ENCODE assay signal across 22 cellular contexts in the genomic region with DNA sequence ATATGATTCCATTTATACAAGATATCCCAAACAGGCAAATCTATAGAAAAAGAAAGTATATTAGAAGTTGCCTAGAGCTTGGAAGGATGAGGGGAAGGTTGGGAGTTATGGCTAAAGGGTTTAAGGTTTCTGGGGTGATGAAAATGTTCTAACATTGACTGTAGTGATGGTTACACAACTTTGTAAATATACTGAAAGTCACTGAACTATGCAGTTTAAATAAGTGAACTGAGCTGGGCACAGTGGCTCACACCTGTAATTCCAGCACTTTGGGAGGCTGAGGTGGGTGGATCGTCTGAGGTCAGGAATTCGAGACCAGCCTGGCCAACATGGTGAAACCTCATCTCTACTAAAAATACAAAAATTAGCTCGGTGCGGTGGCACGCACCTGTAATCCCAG.
DNase-seq lines count a peak whose midpoint lies in the region; ATAC-seq and TF ChIP-seq lines count a peak whose summit lies in the region.
"Had no signal": no experiment of that assay in that cellular context is flagged by ENCODE, and none has a peak within 500 bp of the region (broad histone marks: within the 10 kb centered on the region; RNA-seq: fewer than 3 reads in every experiment).

No MANE protein-coding gene starts in this region.

- no peak overlapping the region for H3K4me3 Mint-ChIP-seq in activated T-cell treated with anti-CD3 and anti-CD28 coated beads, Interleukin-2, amount 50 U/mL, for 72 hours
- no peak overlapping the region for H3K4me3 Mint-ChIP-seq in central memory CD8-positive, alpha-beta T cell
- H3K4me3 Mint-ChIP-seq: B cell; CD4-positive, CD25-positive, alpha-beta regulatory T cell; CD8-positive, alpha-beta memory T cell; GM23338; H9 had no signal

- H3K27me3 ChIP-seq in right lobe of liver (no peaks in the 10 kb centered on the region), adrenal gland (no peaks in the 10 kb centered on the region)
- H3K27me3 ChIP-seq: BLaER1 had no signal

- no peak overlapping the region for H3K4me3 ChIP-seq in right lobe of liver
- no peak overlapping the region for H3K4me3 ChIP-seq in adrenal gland
- H3K4me3 ChIP-seq: BLaER1, GM12878, GM23338 had no signal

- no peaks in the 10 kb centered on the region for H3K4me1 Mint-ChIP-seq in activated T-cell treated with anti-CD3 and anti-CD28 coated beads, Interleukin-2, amount 50 U/mL, for 72 hours (ENCODE audit: low read depth)
- no peaks in the 10 kb centered on the region for H3K4me1 Mint-ChIP-seq in central memory CD8-positive, alpha-beta T cell
- H3K4me1 Mint-ChIP-seq: B cell, GM23338, H9 had no signal

- TF ChIP-seq CTCF in right lobe of liver (IDR thresholded peaks at IDR 0.05) (no peak), adrenal gland (IDR thresholded peaks at IDR 0.05) (no peak)

- TF ChIP-seq POLR2A in right lobe of liver (IDR thresholded peaks at IDR 0.05) = no peak
- TF ChIP-seq POLR2A in adrenal gland (IDR thresholded peaks at IDR 0.05) = no peak

- H3K9me3 ChIP-seq in right lobe of liver (no peaks in the 10 kb centered on the region), adrenal gland (replicated peaks in 1 of 3) (no peaks in the 10 kb centered on the region)

- intact Hi-C loops in right lobe of liver (cut with DNase I) (no loop called here), adrenal gland (cut with DNase I) (no loop called here)

- H3K36me3 Mint-ChIP-seq in activated T-cell treated with anti-CD3 and anti-CD28 coated beads, Interleukin-2, amount 50 U/mL, for 72 hours (ENCODE audit: insufficient read depth in 2 of 2) = peaks cover 0 to 3% of the 10 kb centered on the region in 2 donors
- peaks cover 12% of the 10 kb centered on the region for H3K36me3 Mint-ChIP-seq in central memory CD8-positive, alpha-beta T cell (ENCODE audit: insufficient read depth)

- peak overlapping the region; percentile 38 for H3K27ac Mint-ChIP-seq in activated T-cell treated with anti-CD3 and anti-CD28 coated beads, Interleukin-2, amount 50 U/mL, for 72 hours
- peak overlapping the region; percentile 15 for H3K27ac Mint-ChIP-seq in central memory CD8-positive, alpha-beta T cell (ENCODE audit: low read depth)
- H3K27ac Mint-ChIP-seq: B cell, GM23338, H9 had no signal

- H3K27ac ChIP-seq in right lobe of liver = no peak overlapping the region
- no peak overlapping the region for H3K27ac ChIP-seq in adrenal gland
- H3K27ac ChIP-seq: 22Rv1, BLaER1, C4-2B had no signal

- H3K27me3 Mint-ChIP-seq in activated T-cell treated with anti-CD3 and anti-CD28 coated beads, Interleukin-2, amount 50 U/mL, for 72 hours (ENCODE audit: low read depth) = no peaks in the 10 kb centered on the region
- no peaks in the 10 kb centered on the region for H3K27me3 Mint-ChIP-seq in central memory CD8-positive, alpha-beta T cell
- H3K27me3 Mint-ChIP-seq: B cell; CD4-positive, CD25-positive, alpha-beta regulatory T cell; CD8-positive, alpha-beta memory T cell had no signal

- ATAC-seq in activated T-cell treated with anti-CD3 and anti-CD28 coated beads, Interleukin-2, amount 50 U/mL, for 72 hours (replicated peaks in 1 of 2) = no peak
- no peak for ATAC-seq in central memory CD8-positive, alpha-beta T cell (replicated peaks; ENCODE audit: extremely low read depth, poor library complexity, severe bottlenecking)
- peak; percentile 90 for ATAC-seq in left lobe of liver
- ATAC-seq in right lobe of liver = peak; percentile 90 to 95 (median 90)
- ATAC-seq in stimulated activated naive CD8-positive, alpha-beta T cell treated with anti-CD3 and anti-CD28 coated beads, Interleukin-15, Interleukin-2, amounts not matched to agents 100 U/mL and 50 U/mL, for 24 hours = no peak
- ATAC-seq: GM12878, GM23338, HCT116 had no signal

- no peak for DNase-seq in activated T-cell treated with anti-CD3 and anti-CD28 coated beads, Interleukin-2, amount 50 U/mL, for 72 hours
- DNase-seq in activated T-cell treated with anti-CD3 and anti-CD28 coated beads for 4 hours (no peak), left lobe of liver (ENCODE audit: low spot score) (no peak), right lobe of liver (no peak), adrenal gland (no peak), inferior parietal cortex (ENCODE audit: extremely low spot score) (no peak)
- DNase-seq in central memory CD8-positive, alpha-beta T cell (ENCODE audit: low spot score in 2 of 2) = no peak
- no peak for DNase-seq in stimulated activated naive CD8-positive, alpha-beta T cell treated with anti-CD3 and anti-CD28 coated beads, Interleukin-15, Interleukin-2, amounts not matched to agents 100 U/mL and 50 U/mL, for 24 hours
- DNase-seq: CD4-positive, CD25-positive, alpha-beta regulatory T cell; CD8-positive, alpha-beta memory T cell; DMS 273 treated with DMSO at 0.1 percent for 48 hours; DMS79; EL; GDM1; H9 had no signal

- 33% methylated on average over 5 of the region's 5 CpGs for WGBS in right lobe of liver (ENCODE audit: insufficient coverage, low coverage, low lambda C conversion rate, missing lambda C conversion rate)
- WGBS in adrenal gland, 4 donors = 92 to 99% (median 98%) methylated on average over 5 of the region's 5 CpGs

- H3K4me1 ChIP-seq in right lobe of liver (peaks cover 0 to 8% (median 0%) of the 10 kb centered on the region in 4 donors), adrenal gland (replicated peaks in 1 of 2) (no peaks in the 10 kb centered on the region)
- H3K4me1 ChIP-seq: BLaER1 had no signal

- H3K9me3 Mint-ChIP-seq in activated T-cell treated with anti-CD3 and anti-CD28 coated beads, Interleukin-2, amount 50 U/mL, for 72 hours = no peaks in the 10 kb centered on the region
- H3K9me3 Mint-ChIP-seq in central memory CD8-positive, alpha-beta T cell = no peaks in the 10 kb centered on the region
- H3K9me3 Mint-ChIP-seq: CD4-positive, CD25-positive, alpha-beta regulatory T cell; CD8-positive, alpha-beta memory T cell had no signal

- H3K36me3 ChIP-seq in right lobe of liver (no peaks in the 10 kb centered on the region), adrenal gland (replicated peaks in 1 of 2) (no peaks in the 10 kb centered on the region)

Comparison
In these comparisons a context has a peak if more than half of its experiments do, and no peak if none do; other contexts are left out.
1. ATAC-seq: peak in left lobe of liver (single experiment) and right lobe of liver (4 of 4); none in activated T-cell treated with anti-CD3 and anti-CD28 coated beads, Interleukin-2, amount 50 U/mL, for 72 hours (0 of 2), central memory CD8-positive, alpha-beta T cell (single experiment) and stimulated activated naive CD8-positive, alpha-beta T cell treated with anti-CD3 and anti-CD28 coated beads, Interleukin-15, Interleukin-2, amounts not matched to agents 100 U/mL and 50 U/mL, for 24 hours (single experiment).